ENCODE assay signal across 8 cellular contexts in the genomic region with DNA sequence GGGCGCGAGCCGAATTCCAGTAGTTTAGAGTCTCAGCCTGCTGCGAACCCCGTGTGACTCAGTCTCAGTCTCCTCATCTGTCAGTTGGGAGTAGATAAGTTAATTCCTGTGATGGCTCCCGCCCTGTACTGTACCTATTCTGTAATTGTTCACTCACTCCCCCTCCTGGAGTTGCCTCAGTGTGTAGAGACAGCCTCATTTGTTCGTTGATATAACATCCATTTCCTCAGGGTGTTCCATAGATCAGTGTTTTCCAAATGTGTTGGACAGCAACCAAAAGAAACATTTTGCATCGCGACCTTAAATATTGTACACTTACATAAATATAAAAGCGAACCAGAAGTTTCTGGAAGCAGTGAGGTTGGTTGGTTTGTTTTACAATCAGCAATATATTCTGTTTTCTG. TPM values are rescaled to one million over a fixed set of nuclear protein-coding genes. Genes with fewer than 3 reads are reported as not detected.
A peak's percentile ranks its signal among the peaks of the same experiment; 100 is the strongest.
DNase-seq lines count a peak whose midpoint lies in the region; ATAC-seq and TF ChIP-seq lines count a peak whose summit lies in the region.

No MANE protein-coding gene starts in this region.

- POLR2A ChIA-PET in activated B cell treated with CpG ODN at 0.5 μM for 24 hours (lab: Charles Lee), result interaction anchor here (1.0 to 2.2 kb wide), 14 partner anchors 10 to 739 kb away, joined by 3 to 22 read pairs (median 6); a partner anchor contains a TSS

- H3K4me1 Mint-ChIP-seq in activated B cell treated with CpG ODN at 0.5 μM for 24 hours, result peaks cover 68% of the 10 kb centered on the region

- CTCF ChIA-PET in activated B cell treated with CpG ODN at 0.5 μM for 24 hours (lab: Charles Lee), result interaction anchor here (1.2 kb wide), 1 partner anchor 65 kb away, joined by 4 read pairs; no protein-coding TSS in a partner anchor

- H3K36me3 ChIP-seq in cardiac muscle cell (peaks cover 10% of the 10 kb centered on the region), spleen (peaks cover 0 to 42% (median 11%) of the 10 kb centered on the region in 6 donors)

- H3K27ac Mint-ChIP-seq in activated B cell treated with CpG ODN at 0.5 μM for 24 hours, result peak overlapping the region; percentile 100

- peak overlapping the region; percentile 99 for H3K4me3 Mint-ChIP-seq in activated B cell treated with CpG ODN at 0.5 μM for 24 hours

- no peak for TF ChIP-seq POLR2A in spleen (IDR thresholded peaks at IDR 0.05)

- H3K4me3 ChIP-seq in cardiac muscle cell (peak overlapping the region; percentile 61), right cardiac atrium (ENCODE audit: low read length) (peak overlapping the region; percentile 69), spleen (peak overlapping the region; percentile 61 to 92 (median 75))

- intact Hi-C loops in cardiac septum (cut with DNase I), result no loop called here
- intact Hi-C loops in activated B cell treated with CpG ODN at 0.5 μM for 24 hours (cut with micrococcal nuclease), result loop anchor here (1.0 to 10.0 kb wide), 9 partner anchors 27 to 1038 kb away; a partner anchor contains a TSS
- intact Hi-C loops in right cardiac atrium (cut with DNase I), result no loop called here
- intact Hi-C loops in spleen (cut with DNase I; ENCODE audit: low total_unique reads), result no loop called here

- H3K27me3 Mint-ChIP-seq in activated B cell treated with CpG ODN at 0.5 μM for 24 hours, result no peaks in the 10 kb centered on the region

- H3K27me3 ChIP-seq in cardiac muscle cell, result no peaks in the 10 kb centered on the region
- H3K27me3 ChIP-seq in right cardiac atrium (ENCODE audit: control insufficient read depth, insufficient read depth), result no peaks in the 10 kb centered on the region
- H3K27me3 ChIP-seq in spleen (replicated peaks in 1 of 7), result no peaks in the 10 kb centered on the region

- H3K27ac ChIP-seq in cardiac muscle cell (peak overlapping the region; percentile 96), right cardiac atrium (ENCODE audit: low read length) (peak overlapping the region; percentile 89), spleen (peak overlapping the region; percentile 96 to 100 (median 98))

- peaks cover 46% of the 10 kb centered on the region for H3K36me3 Mint-ChIP-seq in activated B cell treated with CpG ODN at 0.5 μM for 24 hours (ENCODE audit: low read depth)

- TF ChIP-seq CTCF in cardiac muscle cell (IDR thresholded peaks at IDR 0.05; ENCODE audit: low read depth, low read length) (no peak), activated B cell treated with CpG ODN at 0.5 μM for 24 hours (IDR thresholded peaks at IDR 0.05) (no peak), spleen (IDR thresholded peaks at IDR 0.05 in 8 of 11, conservative IDR thresholded peaks at IDR 0.05 in 3 of 11) (no peak)

- no peak for DNase-seq in cardiac muscle cell (ENCODE audit: low read depth in 1 of 2, low spot score in 1 of 2)
- no peak for DNase-seq in cardiac septum (ENCODE audit: low spot score)
- DNase-seq in activated B cell treated with CpG ODN at 0.5 μM for 24 hours, result no peak
- no peak for DNase-seq in right cardiac atrium
- no peak for DNase-seq in spleen
- DNase-seq in ecto neural progenitor cell (ENCODE audit: low spot score), result no peak
- DNase-seq in UCSD-AML1 (lab: John Stamatoyannopoulos, UW; ENCODE audit: unreplicated experiment), result no peak
- no peak for DNase-seq in activated gamma-delta T cell treated with Interleukin-2 at 50 U/mL for 16 hours

- WGBS in right cardiac atrium, result 8% methylated on average over 10 of the region's 10 CpGs
- 15 to 24% (median 21%) methylated on average over 7 to 10 of the region's 10 CpGs for WGBS in spleen, 5 donors

- ATAC-seq in activated B cell treated with CpG ODN at 0.5 μM for 24 hours (ENCODE audit: low read depth) (no peak), right cardiac atrium (no peak)

- H3K9me3 Mint-ChIP-seq in activated B cell treated with CpG ODN at 0.5 μM for 24 hours, result no peaks in the 10 kb centered on the region

- H3K9me3 ChIP-seq in cardiac muscle cell (ENCODE audit: low read depth) (no peaks in the 10 kb centered on the region), right cardiac atrium (ENCODE audit: control insufficient read depth, low read length) (no peaks in the 10 kb centered on the region), spleen (no peaks in the 10 kb centered on the region)

- peaks cover 4% of the 10 kb centered on the region for H3K4me1 ChIP-seq in cardiac muscle cell (ENCODE audit: low read depth)
- peaks cover 9% of the 10 kb centered on the region for H3K4me1 ChIP-seq in right cardiac atrium (ENCODE audit: control insufficient read depth, insufficient read depth, low read length)
- peaks cover 26 to 88% (median 71%) of the 10 kb centered on the region in 6 donors for H3K4me1 ChIP-seq in spleen

RNA-seq across cellular contexts. Expression of a gene that starts 0.7 kb away (rescaled TPM):
- total RNA-seq in cardiac muscle cell (15.7 and 19.3 TPM in 2 replicates), cardiac septum (38.0 TPM), activated B cell treated with CpG ODN at 0.5 μM for 24 hours (51.0 and 57.2 TPM in 2 replicates), right cardiac atrium (10 to 100 TPM; 29.2 to 37.6 (median 31.1) TPM), spleen (10 to 100 TPM; 39.3 to 57.5 (median 46.2) TPM)
- polyA plus RNA-seq in cardiac muscle cell (29.4 and 29.9 TPM in 2 replicates), right cardiac atrium (12.3 TPM), spleen (10 to 100 TPM; 10.5 to 14.5 (median 14.5) TPM)

RNA-seq across cellular contexts. Expression of a gene that starts 26.1 kb away (rescaled TPM):
- total RNA-seq in cardiac muscle cell, result 75.2 and 75.5 TPM in 2 replicates
- polyA plus RNA-seq in cardiac muscle cell, result 99.5 and 122 TPM in 2 replicates
- total RNA-seq in cardiac septum, result 53.8 TPM
- 27.4 and 28.1 TPM in 2 replicates for total RNA-seq in activated B cell treated with CpG ODN at 0.5 μM for 24 hours
- total RNA-seq in right cardiac atrium, result 10 to 100 TPM; 46.7 to 56.1 (median 52.1) TPM
- 56.7 TPM for polyA plus RNA-seq in right cardiac atrium
- total RNA-seq in spleen, result 10 to 100 TPM; 43.6 to 56.7 (median 52.4) TPM
- 10 to 100 TPM; 53.6 to 75.9 (median 59.0) TPM for polyA plus RNA-seq in spleen

RNA-seq across cellular contexts. Expression of a gene that starts 26.5 kb away (rescaled TPM):
- total RNA-seq in cardiac muscle cell (248 and 301 TPM in 2 replicates), cardiac septum (150 TPM), activated B cell treated with CpG ODN at 0.5 μM for 24 hours (58.3 and 58.9 TPM in 2 replicates), right cardiac atrium (100 to 1,000 TPM; 199 to 229 (median 206) TPM), spleen (10 to 100 TPM; 49.9 to 91.8 (median 71.0) TPM)
- polyA plus RNA-seq in cardiac muscle cell (166 and 270 TPM in 2 replicates), right cardiac atrium (222 TPM), spleen (100 to 1,000 TPM in 1 of 3 donors, 10 to 100 TPM in 2; 57.3 to 102 (median 70.7) TPM)

RNA-seq across cellular contexts. Expression of a gene that starts 51.0 kb away (rescaled TPM):
- 7.8 TPM in 1 of 2 replicates, not detected in the other for total RNA-seq in cardiac muscle cell
- 5.7 and 6.9 TPM in 2 replicates for polyA plus RNA-seq in cardiac muscle cell
- total RNA-seq in cardiac septum, result not detected
- total RNA-seq in activated B cell treated with CpG ODN at 0.5 μM for 24 hours, result not detected in 2 replicates
- not detected for total RNA-seq in right cardiac atrium
- polyA plus RNA-seq in right cardiac atrium, result not detected
- total RNA-seq in spleen, result not detected
- under 1 TPM in 1 of 3 donors, not detected in 2; 0.67 TPM for polyA plus RNA-seq in spleen
